ENCODE assay signal across 10 cellular contexts in genomic region chr6:134437376-134437775, GRCh38.
DNase-seq lines count a peak whose midpoint lies in the region; ATAC-seq and TF ChIP-seq lines count a peak whose summit lies in the region.
"Had no signal": no experiment of that assay in that cellular context is flagged by ENCODE, and none has a peak within 500 bp of the region (broad histone marks: within the 10 kb centered on the region; RNA-seq: fewer than 3 reads in every experiment).

No MANE protein-coding gene starts in this region.

- H3T11ph ChIP-seq in H9 (ENCODE audit: low read length) = no peak overlapping the region

- H3K23me2 ChIP-seq in H9 (ENCODE audit: insufficient read length, low read depth, low read length, poor library complexity, severe bottlenecking) = no peaks in the 10 kb centered on the region

- H3K4me1 ChIP-seq in gastrocnemius medialis (peaks cover 0 to 16% of the 10 kb centered on the region in 2 donors), H9 (ENCODE audit: insufficient read depth, low read length) (no peaks in the 10 kb centered on the region)

- no peaks in the 10 kb centered on the region for H3K9me3 Mint-ChIP-seq in H9
- H3K9me3 Mint-ChIP-seq: naive B cell had no signal

- peaks cover 18% of the 10 kb centered on the region in 2 experiments for H3K4me1 Mint-ChIP-seq in H9

- no peak overlapping the region for H2AFZ ChIP-seq in H9 (ENCODE audit: low read length)

- H3K27me3 Mint-ChIP-seq in H9 (ENCODE audit: low read depth) = no peaks in the 10 kb centered on the region
- H3K27me3 Mint-ChIP-seq: naive B cell had no signal

- no peak overlapping the region for H3K18ac ChIP-seq in H9 (ENCODE audit: insufficient read length, low read depth, low read length)

- no peak overlapping the region for H2BK5ac ChIP-seq in H9 (ENCODE audit: insufficient read length, low read length)

- TF ChIP-seq POLR2A in gastrocnemius medialis (IDR thresholded peaks at IDR 0.05) = no peak

- WGBS in H9 (ENCODE audit: extremely low coverage, insufficient read length, low lambda C conversion rate) = no CpG with 5 or more reads among the region's 4 CpGs

- H3K23ac ChIP-seq in H9 (ENCODE audit: insufficient read length, low read depth, low read length) = no peak overlapping the region

- H3K4me2 ChIP-seq in H9 (ENCODE audit: insufficient read depth, insufficient read length, low read length) = no peak overlapping the region

- H3K27ac ChIP-seq in gastrocnemius medialis (peak overlapping the region in 1 of 4 donors; percentile 64), H9 (ENCODE audit: insufficient read length, low read depth, low read length) (no peak overlapping the region)

- H4K91ac ChIP-seq in H9 (ENCODE audit: insufficient read length, low read depth, low read length) = no peak overlapping the region

- H3K27ac Mint-ChIP-seq in H9 = no peak overlapping the region

- no peak overlapping the region for H2BK120ac ChIP-seq in H9 (ENCODE audit: low read depth, low read length, poor library complexity, severe bottlenecking)

- H4K8ac ChIP-seq in H9 (replicated peaks; ENCODE audit: insufficient read length, low read depth, low read length) = no peak overlapping the region

- H3K4me3 ChIP-seq in astrocyte of the spinal cord (ENCODE audit: low read depth, low read length) = no peak overlapping the region
- H3K4me3 ChIP-seq in gastrocnemius medialis = no peak overlapping the region

- no peak overlapping the region for H2AK5ac ChIP-seq in H9 (ENCODE audit: insufficient read length, low read length)

- no peak for TF ChIP-seq CTCF in astrocyte of the spinal cord (IDR thresholded peaks at IDR 0.05; ENCODE audit: low read depth, low read length)
- no peak for TF ChIP-seq CTCF in gastrocnemius medialis (IDR thresholded peaks at IDR 0.05 in 4 of 5, conservative IDR thresholded peaks at IDR 0.05 in 1 of 5)
- TF ChIP-seq CTCF in H9 (conservative IDR thresholded peaks at IDR 0.05) = no peak

- no peaks in the 10 kb centered on the region for H3K79me1 ChIP-seq in H9 (ENCODE audit: insufficient read depth, low read depth, low read length, poor library complexity, severe bottlenecking)

- H3K79me2 ChIP-seq in H9 (ENCODE audit: insufficient read depth, low read length) = no peaks in the 10 kb centered on the region

- H3K4ac ChIP-seq in H9 (ENCODE audit: low read depth, low read length) = no peak overlapping the region

- no peaks in the 10 kb centered on the region for H4K20me1 ChIP-seq in H9 (ENCODE audit: control insufficient read depth, insufficient read depth, insufficient read length)

- H2BK15ac ChIP-seq in H9 (ENCODE audit: low read depth, low read length) = no peak overlapping the region

- H3K9ac ChIP-seq in H9 (ENCODE audit: extremely low read depth, insufficient read length, low read length) = no peak overlapping the region

- no peaks in the 10 kb centered on the region for H3K27me3 ChIP-seq in gastrocnemius medialis
- H3K27me3 ChIP-seq in H9 (ENCODE audit: insufficient read depth, low read length) = no peaks in the 10 kb centered on the region

- in situ Hi-C loops in astrocyte of the spinal cord (cut with HindIII; ENCODE audit: low sequenced_read_pairs) = no loop called here
- in situ Hi-C loops in gastrocnemius medialis (cut with MboI; ENCODE audit: low sequenced_read_pairs in 4 of 4) = no loop called here

- H3K4me3 Mint-ChIP-seq in H9 = no peak overlapping the region

- no peaks in the 10 kb centered on the region for H3K36me3 ChIP-seq in gastrocnemius medialis

- H3K36me3 Mint-ChIP-seq in H9 (ENCODE audit: insufficient read depth in 1 of 3, low read depth in 3 of 3) = no peaks in the 10 kb centered on the region
- H3K36me3 Mint-ChIP-seq: naive B cell had no signal

- peak; percentile 2 for DNase-seq in activated gamma-delta T cell treated with anti-CD3 and anti-CD28 coated beads, Interleukin-2, amount 50 U/mL, for 16 hours (ENCODE audit: low read depth)
- DNase-seq in activated gamma-delta T cell (lab: John Stamatoyannopoulos, UW) (no peak), NOMO-1 treated with dmso at 0.1 percent for 144 hours (lab: John Stamatoyannopoulos, UW; ENCODE audit: unreplicated experiment) (peak; percentile 37), astrocyte of the spinal cord (ENCODE audit: low read depth, low spot score) (peak; percentile 58), gastrocnemius medialis (peak in 1 of 2 donors; percentile 33), putamen (ENCODE audit: low spot score) (no peak), H9 (no peak)
- DNase-seq: DND-41, naive B cell had no signal

- no peak overlapping the region for H4K5ac ChIP-seq in H9 (ENCODE audit: insufficient read length, low read depth, low read length)

- intact Hi-C loops in gastrocnemius medialis (cut with DNase I; ENCODE audit: low total_unique reads) = no loop called here

- no peak overlapping the region for H3K14ac ChIP-seq in H9 (ENCODE audit: insufficient read depth, low read length)

- H3K9me3 ChIP-seq in gastrocnemius medialis = no peaks in the 10 kb centered on the region
- H3K9me3 ChIP-seq in H9 (ENCODE audit: control insufficient read depth, low read depth, low read length) = no peaks in the 10 kb centered on the region

- no peak overlapping the region for H2BK20ac ChIP-seq in H9 (ENCODE audit: low read depth, low read length, poor library complexity, severe bottlenecking)

- H2BK12ac ChIP-seq in H9 (ENCODE audit: insufficient read length, low read depth, low read length) = no peak overlapping the region

- ATAC-seq in gastrocnemius medialis = peak; percentile 51 to 69
- no peak for ATAC-seq in HG02970 (IDR thresholded peaks at IDR 0.05; ENCODE audit: low FRiP score, unreplicated experiment)

- no peak overlapping the region for H3K56ac ChIP-seq in H9 (ENCODE audit: insufficient read length, low read depth, low read length)

Comparison
In these comparisons a context has a peak if more than half of its experiments do, and no peak if none do; other contexts are left out.
1. DNase-seq: peak in activated gamma-delta T cell treated with anti-CD3 and anti-CD28 coated beads, Interleukin-2, amount 50 U/mL, for 16 hours (single experiment), NOMO-1 treated with dmso at 0.1 percent for 144 hours (single experiment) and astrocyte of the spinal cord (single experiment); none in activated gamma-delta T cell (single experiment), putamen (single experiment) and H9 (single experiment).